In genomic region chr16:64116151-64116550, GRCh38 we compare ENCODE assay signal across 11 cellular contexts.
"Had no signal": no experiment of that assay in that cellular context is flagged by ENCODE, and none has a peak within 500 bp of the region (broad histone marks: within the 10 kb centered on the region; RNA-seq: fewer than 3 reads in every experiment).

No MANE protein-coding gene starts in this region.

- H3K27ac ChIP-seq: GM23248 had no signal

- H2AFZ ChIP-seq: GM23248, GM23338 had no signal

- H3K9me3 ChIP-seq: HAP-1 had no signal

- FAIRE-seq: H1, H54 had no signal

- ATAC-seq: GM23338, HCT116 had no signal

- H3K4me3 Mint-ChIP-seq: GM23338, H9, HFFc6 had no signal

- H3K4me1 ChIP-seq: HAP-1 had no signal

- H3K27ac Mint-ChIP-seq: GM23338, H9, HFFc6 had no signal

- H3K4me3 ChIP-seq: GM23248, GM23338, HAP-1 had no signal

- H3K9ac ChIP-seq: GM23248 had no signal

- H3K36me3 ChIP-seq: HAP-1 had no signal

- H3K9me3 Mint-ChIP-seq: GM23338, H9 had no signal

- H3K4me1 Mint-ChIP-seq: GM23338, H9 had no signal

- DNase-seq: GM23248, GOT3, H7, H9, HCEC 1CT, HFFc6 had no signal

- H3K4me2 ChIP-seq: GM23338 had no signal
